In the genomic region with DNA sequence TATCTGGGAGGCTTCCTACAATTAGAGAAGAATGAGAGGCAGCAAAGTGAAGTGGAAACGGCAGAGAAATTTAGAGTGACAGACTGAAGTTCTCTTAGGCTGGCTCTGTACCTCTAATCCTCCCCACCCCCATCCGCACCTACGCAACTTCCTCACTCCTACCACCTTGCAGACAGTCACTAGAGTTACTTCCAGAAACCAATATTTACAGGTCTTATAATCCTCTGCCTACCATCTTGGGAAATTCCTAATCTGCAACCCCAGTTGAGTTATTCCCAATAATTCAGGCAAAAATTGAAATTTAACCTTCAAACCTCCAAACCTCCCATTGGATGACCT, we compare ENCODE assay signal across 1 cellular context.
TF ChIP-seq lines count a peak whose summit lies in the region.

No MANE protein-coding gene starts in this region.

TF ChIP-seq in GM23338, 12 proteins besides CTCF, POLR2A, EP300 and RAD21 (continued from another document):
- TF ChIP-seq ZNF462 (CRISPR knock-in tag; IDR thresholded peaks at IDR 0.05) (no peak), POLR2AphosphoS5 (IDR thresholded peaks at IDR 0.05; ENCODE audit: low read depth) (no peak), REST (IDR thresholded peaks at IDR 0.05; ENCODE audit: unreplicated experiment) (no peak), EZH2phosphoT487 (IDR thresholded peaks at IDR 0.05; ENCODE audit: unreplicated experiment) (no peak), JUNB (IDR thresholded peaks at IDR 0.05; ENCODE audit: unreplicated experiment) (no peak), NANOG (IDR thresholded peaks at IDR 0.05; ENCODE audit: borderline replicate concordance) (no peak), EZH2 (IDR thresholded peaks at IDR 0.05; ENCODE audit: low read depth, unreplicated experiment) (no peak)
